ENCODE assay signal across 22 cellular contexts in genomic region chr20:54347216-54347833, GRCh38.
"Had no signal": no experiment of that assay in that cellular context is flagged by ENCODE, and none has a peak within 500 bp of the region (broad histone marks: within the 10 kb centered on the region; RNA-seq: fewer than 3 reads in every experiment).

No MANE protein-coding gene starts in this region.

- H3K4me2 ChIP-seq: neural progenitor cell had no signal

- ATAC-seq: activated CD4-positive, CD25-positive, alpha-beta regulatory T cell treated with anti-CD3 and anti-CD28 coated beads, Interleukin-2, amount 50 U/mL, for 24 hours; activated T-cell treated with anti-CD3 and anti-CD28 coated beads, Interleukin-2, amount 50 U/mL, for 72 hours; esophagus mucosa; heart right ventricle; mucosa of descending colon; naive thymus-derived CD4-positive, alpha-beta T cell; right cardiac atrium had no signal

- H3K27ac Mint-ChIP-seq: memory B cell; naive thymus-derived CD4-positive, alpha-beta T cell; neural progenitor cell had no signal

- H3K4me1 Mint-ChIP-seq: central memory CD8-positive, alpha-beta T cell; memory B cell had no signal

- DNase-seq: activated CD8-positive, alpha-beta memory T cell treated with anti-CD3 and anti-CD28 coated beads for 24 hours; activated CD8-positive, alpha-beta memory T cell treated with anti-CD3 and anti-CD28 coated beads, Interleukin-2, amount 50 U/mL, for 48 hours; activated effector memory CD4-positive, alpha-beta T cell treated with anti-CD3 and anti-CD28 coated beads, Interleukin-2, amount 50 U/mL, for 16 hours; activated naive CD4-positive, alpha-beta T cell treated with anti-CD3 and anti-CD28 coated beads, Interleukin-2, amount 50 U/mL, for 16 hours; activated T-cell treated with anti-CD3 and anti-CD28 coated beads, Interleukin-2, amount 50 U/mL, for 72 hours; aorta; effector CD4-positive, alpha-beta T cell; heart right ventricle; mucosa of descending colon; naive thymus-derived CD4-positive, alpha-beta T cell; right cardiac atrium; stimulated activated CD4-positive, alpha-beta T cell treated with anti-CD3 and anti-CD28 coated beads, Interleukin-4, amount 100 ng/mL, for 1 hour; stomach; T-helper 9 cell had no signal

- H3K4me3 ChIP-seq: heart right ventricle, mucosa of descending colon, neural progenitor cell, prostate gland, skin epidermis, stomach, thoracic aorta had no signal

- H3K27ac ChIP-seq: heart right ventricle, neural progenitor cell, prostate gland, skin epidermis, stomach, thoracic aorta had no signal

- H3K36me3 Mint-ChIP-seq: memory B cell, neural progenitor cell had no signal

- H3K4me1 ChIP-seq: neural progenitor cell, prostate gland had no signal

- H2AFZ ChIP-seq: neural progenitor cell had no signal

- H3K4me3 Mint-ChIP-seq: activated T-cell treated with anti-CD3 and anti-CD28 coated beads, Interleukin-2, amount 50 U/mL, for 72 hours; central memory CD8-positive, alpha-beta T cell; memory B cell; naive thymus-derived CD4-positive, alpha-beta T cell; neural progenitor cell had no signal

- H3K36me3 ChIP-seq: heart right ventricle, neural progenitor cell, prostate gland, stomach, thoracic aorta had no signal

- H3K9me3 Mint-ChIP-seq: central memory CD8-positive, alpha-beta T cell; neural progenitor cell had no signal

- H3K27me3 ChIP-seq: heart right ventricle, neural progenitor cell, stomach had no signal

- H3K9me3 ChIP-seq: heart right ventricle, mucosa of descending colon, prostate gland, stomach, thoracic aorta had no signal

- H3K9ac ChIP-seq: neural progenitor cell had no signal
